In the genomic region with DNA sequence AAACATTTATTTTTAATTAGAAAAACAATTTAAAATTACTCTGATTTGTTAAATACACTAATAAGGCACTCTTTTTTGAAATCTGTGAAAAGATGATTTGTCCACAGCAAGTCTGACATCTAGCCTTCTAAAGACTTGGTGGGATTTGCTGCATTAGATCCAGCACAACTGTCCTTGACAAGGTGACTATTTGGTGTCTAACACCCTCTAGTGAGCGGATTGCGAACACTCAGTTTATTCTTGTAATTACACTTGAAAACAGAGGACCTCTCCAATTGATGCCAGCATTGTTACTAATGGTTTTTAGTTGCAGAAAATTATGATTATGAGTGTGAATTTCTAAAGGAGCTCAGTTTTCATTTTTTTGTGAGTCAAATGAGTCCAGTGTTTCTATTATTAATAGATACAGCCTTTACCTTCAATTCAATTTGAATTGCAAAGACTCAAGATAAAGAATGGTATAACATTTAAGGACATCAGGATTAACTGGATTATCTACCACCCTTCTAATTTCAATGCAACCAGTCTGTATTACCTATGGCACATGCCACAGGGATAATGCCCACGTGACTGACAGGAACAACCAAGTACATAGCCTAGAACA, we compare ENCODE assay signal across 8 cellular contexts. TPM values are rescaled to one million over a fixed set of nuclear protein-coding genes. Genes with fewer than 3 reads are reported as not detected.
DNase-seq lines count a peak whose midpoint lies in the region; ATAC-seq and TF ChIP-seq lines count a peak whose summit lies in the region.

No MANE protein-coding gene starts in this region.

- H3K36me3 ChIP-seq in SJSA1 = no peaks in the 10 kb centered on the region

- H3K27me3 Mint-ChIP-seq in nephron progenitor cell (ENCODE audit: low read depth, poor library complexity) = peaks cover 6% of the 10 kb centered on the region
- H3K27me3 Mint-ChIP-seq in T-helper 2 cell treated with Interferon-gamma antibody and Interleukin-4, amounts not matched to agents 5 μg/mL and 100 μg/mL, for 36 hours (ENCODE audit: low read depth) = peaks cover under 1% of the 10 kb centered on the region

- H3K36me3 Mint-ChIP-seq in nephron progenitor cell (ENCODE audit: low read depth) = no peaks in the 10 kb centered on the region
- no peaks in the 10 kb centered on the region for H3K36me3 Mint-ChIP-seq in T-helper 2 cell treated with Interferon-gamma antibody and Interleukin-4, amounts not matched to agents 5 μg/mL and 100 μg/mL, for 36 hours (ENCODE audit: low read depth)

- CTCF ChIA-PET in AG04450 (lab: Charles Lee) = interaction anchor here (0.6 to 3.2 kb wide), 81 partner anchors 8 to 988 kb away, joined by 3 to 43 read pairs (median 4); a partner anchor contains a TSS

- H3K4me1 ChIP-seq in SJSA1 (replicated peaks) = no peaks in the 10 kb centered on the region

- peak; percentile 64 for DNase-seq in AG04450 (ENCODE audit: low read depth, low spot score)
- peak; percentile 64 for DNase-seq in NCI-H1048 (lab: John Stamatoyannopoulos, UW)
- peak; percentile 46 to 51 for DNase-seq in SJSA1 (ENCODE audit: low read depth in 1 of 2, low spot score in 2 of 2)
- peak; percentile 75 for DNase-seq in fibroblast of gingiva (ENCODE audit: low read depth)
- DNase-seq in nephron progenitor cell = peak; percentile 38
- DNase-seq in T-helper 2 cell treated with Interferon-gamma antibody and Interleukin-4, amounts not matched to agents 5 μg/mL and 100 μg/mL, for 36 hours (ENCODE audit: low spot score) = no peak

- no peaks in the 10 kb centered on the region for H3K9me3 Mint-ChIP-seq in nephron progenitor cell
- no peaks in the 10 kb centered on the region for H3K9me3 Mint-ChIP-seq in T-helper 2 cell treated with Interferon-gamma antibody and Interleukin-4, amounts not matched to agents 5 μg/mL and 100 μg/mL, for 36 hours

- H3K27me3 ChIP-seq in AG04450 (ENCODE audit: control insufficient read depth, insufficient read depth, low read length) (peaks cover 4% of the 10 kb centered on the region), SJSA1 (replicated peaks) (no peaks in the 10 kb centered on the region)

- H3K27ac ChIP-seq in AG04450 (ENCODE audit: low read depth, low read length) (no peak overlapping the region), SJSA1 (no peak overlapping the region)

- TF ChIP-seq CTCF in AG04450 (IDR thresholded peaks at IDR 0.05; ENCODE audit: low read depth, low read length) = peak; percentile 78
- TF ChIP-seq CTCF in GM12873 (IDR thresholded peaks at IDR 0.05; ENCODE audit: insufficient read depth, low read depth, low read length, missing control alignments) = peak; percentile 60
- TF ChIP-seq CTCF in nephron progenitor cell (IDR thresholded peaks at IDR 0.05) = peak; percentile 69

- H3K9me3 ChIP-seq in AG04450 (ENCODE audit: control insufficient read depth, insufficient read depth, low read length) (no peaks in the 10 kb centered on the region), SJSA1 (replicated peaks) (no peaks in the 10 kb centered on the region)

- H3K4me3 Mint-ChIP-seq in nephron progenitor cell = no peak overlapping the region
- no peak overlapping the region for H3K4me3 Mint-ChIP-seq in T-helper 2 cell treated with Interferon-gamma antibody and Interleukin-4, amounts not matched to agents 5 μg/mL and 100 μg/mL, for 36 hours

- H3K4me1 Mint-ChIP-seq in nephron progenitor cell = peaks cover 12% of the 10 kb centered on the region
- H3K4me1 Mint-ChIP-seq in T-helper 2 cell treated with Interferon-gamma antibody and Interleukin-4, amounts not matched to agents 5 μg/mL and 100 μg/mL, for 36 hours (ENCODE audit: low read depth) = no peaks in the 10 kb centered on the region

- POLR2A ChIA-PET in AG04450 (lab: Yijun Ruan, JAX) = no interaction called here

- H3K4me3 ChIP-seq in AG04450 (ENCODE audit: low read depth, low read length) (no peak overlapping the region), SJSA1 (no peak overlapping the region)

- no peak overlapping the region for H3K27ac Mint-ChIP-seq in nephron progenitor cell
- H3K27ac Mint-ChIP-seq in T-helper 2 cell treated with Interferon-gamma antibody and Interleukin-4, amounts not matched to agents 5 μg/mL and 100 μg/mL, for 36 hours = no peak overlapping the region

- ATAC-seq in HG02642 (IDR thresholded peaks at IDR 0.05; ENCODE audit: poor library complexity, unreplicated experiment) = peak; percentile 83

RNA-seq across cellular contexts. Expression of a gene that starts 29.7 kb away (rescaled TPM):
- polyA plus RNA-seq in AG04450 (2011; rRNA removed) = not detected in 2 replicates
- polyA minus RNA-seq in AG04450 (2011; rRNA and poly(A)+ RNA removed) = not detected in 2 replicates
- total RNA-seq in SJSA1 (2014; rRNA removed; shearing (Covaris generic)) = not detected in 2 replicates
